Comparison of ENCODE assay signal across 8 cellular contexts in the genomic region with DNA sequence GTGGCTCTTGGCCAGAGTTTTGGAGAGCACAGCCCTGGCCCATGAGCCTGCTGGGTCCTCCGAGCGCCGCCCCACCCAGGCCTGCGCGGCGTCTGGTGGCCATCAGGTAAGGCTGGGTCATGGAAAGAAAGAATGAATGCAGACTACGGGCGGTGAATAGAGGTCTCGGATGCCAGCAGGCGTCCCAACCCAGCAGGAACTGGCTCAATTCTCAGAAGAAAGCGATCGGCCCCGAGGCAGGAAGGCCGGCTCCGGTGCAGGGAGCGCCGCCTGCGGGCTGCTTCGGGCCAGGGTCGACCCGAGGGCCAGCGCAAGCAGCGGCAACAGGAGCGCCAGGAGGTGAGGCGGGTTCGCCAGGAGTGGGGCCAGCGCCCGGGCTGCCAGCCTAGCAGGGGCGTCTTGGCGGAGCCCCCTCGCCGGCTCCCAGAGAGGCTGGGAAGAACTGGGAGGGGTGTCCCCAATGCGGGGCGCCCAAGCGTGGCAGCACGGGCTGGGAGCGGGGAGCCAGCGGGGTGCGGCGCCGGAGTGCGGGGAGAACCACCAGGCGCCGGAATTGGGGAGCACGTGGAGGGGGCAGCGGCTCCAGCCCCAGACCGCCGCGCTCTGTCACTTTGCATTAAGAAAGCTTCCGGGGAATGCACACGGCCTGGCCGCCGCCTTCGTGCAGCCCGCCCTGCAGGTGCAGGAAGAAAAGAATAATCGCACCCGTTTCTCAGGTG.
DNase-seq lines count a peak whose midpoint lies in the region; ATAC-seq and TF ChIP-seq lines count a peak whose summit lies in the region.

No MANE protein-coding gene starts in this region.

- peak; percentile 4 to 6 for DNase-seq in activated CD4-positive, alpha-beta T cell treated with anti-CD3 and anti-CD28 coated beads, Interleukin-2, amount 50 U/mL, for 48 hours
- DNase-seq in stimulated activated naive CD8-positive, alpha-beta T cell treated with anti-CD3 and anti-CD28 coated beads, Interleukin-15, amount 100 ng/mL, for 72 hours, result peak in 1 of 2 donors; percentile 2

- H3K9me3 ChIP-seq in BLaER1 treated with 17β-estradiol and CSF1 and Interleukin-3, amounts not matched to agents 10 nM and 100 nM (replicated peaks in 1 of 11), result peaks cover 16 to 41% (median 30%) of the 10 kb centered on the region in 11 experiments
- H3K9me3 ChIP-seq in HEK293 (ENCODE audit: control insufficient read depth, insufficient read depth, low read depth, low read length) (no peaks in the 10 kb centered on the region), iPS-15b (ENCODE audit: control insufficient read depth, insufficient read depth, low read length) (no peaks in the 10 kb centered on the region)

- peaks cover 33 to 45% (median 42%) of the 10 kb centered on the region in 11 experiments for H3K27me3 ChIP-seq in BLaER1 treated with 17β-estradiol and CSF1 and Interleukin-3, amounts not matched to agents 10 nM and 100 nM
- H3K27me3 ChIP-seq in iPS-15b (ENCODE audit: control insufficient read depth, insufficient read depth, low read length), result peaks cover 11% of the 10 kb centered on the region

- H3K36me3 ChIP-seq in BLaER1 treated with 17β-estradiol and CSF1 and Interleukin-3, amounts not matched to agents 10 nM and 100 nM, result no peaks in the 10 kb centered on the region; a peak in 1 of 22 replicates
- H3K36me3 ChIP-seq in HEK293 (ENCODE audit: control insufficient read depth in 2 of 2, insufficient read depth in 1 of 2, low read length in 2 of 2) (no peaks in the 10 kb centered on the region), iPS-15b (ENCODE audit: control insufficient read depth, insufficient read depth, low read length) (no peaks in the 10 kb centered on the region)

- H3K27me3 Mint-ChIP-seq in stimulated activated naive CD8-positive, alpha-beta T cell treated with anti-CD3 and anti-CD28 coated beads, Interleukin-15, amount 100 ng/mL, for 72 hours, result peaks cover 54% of the 10 kb centered on the region

- H3K27ac Mint-ChIP-seq in stimulated activated naive CD8-positive, alpha-beta T cell treated with anti-CD3 and anti-CD28 coated beads, Interleukin-15, amount 100 ng/mL, for 72 hours, result no peak overlapping the region

- TF ChIP-seq CTCF in HEK293 (tag by site-specific recombination; IDR thresholded peaks at IDR 0.05), result peak; percentile 86

- H3K4me1 ChIP-seq in BLaER1 treated with 17β-estradiol and CSF1 and Interleukin-3, amounts not matched to agents 10 nM and 100 nM, result peaks cover 0 to 8% (median 6%) of the 10 kb centered on the region in 10 experiments; a peak in 11 of 20 replicates
- H3K4me1 ChIP-seq in HEK293 (ENCODE audit: control insufficient read depth, insufficient read depth, low read length) (no peaks in the 10 kb centered on the region), iPS-15b (ENCODE audit: control insufficient read depth, insufficient read depth, low read length) (peaks cover 6% of the 10 kb centered on the region)

- peaks cover 7% of the 10 kb centered on the region for H3K4me1 Mint-ChIP-seq in stimulated activated naive CD8-positive, alpha-beta T cell treated with anti-CD3 and anti-CD28 coated beads, Interleukin-15, amount 100 ng/mL, for 72 hours

- H4K20me1 ChIP-seq in BLaER1 treated with 17β-estradiol and CSF1 and Interleukin-3, amounts not matched to agents 10 nM and 100 nM, result peaks cover 0 to 5% (median 0%) of the 10 kb centered on the region in 11 experiments; a peak in 1 of 22 replicates

- CTCF ChIA-PET in HEK293 (lab: Yijun Ruan, JAX), result interaction anchor here (0.7 to 1.1 kb wide), 3 partner anchors 9 to 29 kb away, joined by 3 to 5 read pairs (median 4); no protein-coding TSS in a partner anchor

- H3K4me3 Mint-ChIP-seq in stimulated activated naive CD8-positive, alpha-beta T cell treated with anti-CD3 and anti-CD28 coated beads, Interleukin-15, amount 100 ng/mL, for 72 hours, result peak overlapping the region; percentile 57 to 73

- H3K4me3 ChIP-seq in BLaER1 treated with 17β-estradiol and CSF1 and Interleukin-3, amounts not matched to agents 10 nM and 100 nM, result peak overlapping the region in 7 of 10 experiments; percentile 14 to 54 (median 34); a peak in 10 of 20 replicates
- H3K4me3 ChIP-seq in HEK293 (ENCODE audit: low read depth, low read length) (peak overlapping the region; percentile 22), iPS-15b (ENCODE audit: low read depth, low read length) (peak overlapping the region; percentile 50)

- peak overlapping the region; percentile 4 to 80 (median 47); a peak in 21 of 22 replicates for H3K4me2 ChIP-seq in BLaER1 treated with 17β-estradiol and CSF1 and Interleukin-3, amounts not matched to agents 10 nM and 100 nM

- H3K9ac ChIP-seq in BLaER1 treated with 17β-estradiol and CSF1 and Interleukin-3, amounts not matched to agents 10 nM and 100 nM, result no peak overlapping the region; a peak in 1 of 22 replicates
- H3K9ac ChIP-seq in iPS-15b (ENCODE audit: low read depth, low read length), result no peak overlapping the region

- no peak for ATAC-seq in stimulated activated naive CD8-positive, alpha-beta T cell treated with anti-CD3 and anti-CD28 coated beads, Interleukin-15, amount 100 ng/mL, for 72 hours
- ATAC-seq in GM21723 (IDR thresholded peaks at IDR 0.05; ENCODE audit: unreplicated experiment) (no peak), HG03095 (IDR thresholded peaks at IDR 0.05; ENCODE audit: unreplicated experiment) (no peak), GM18861 (IDR thresholded peaks at IDR 0.05; ENCODE audit: unreplicated experiment) (no peak)

- POLR2A ChIA-PET in HEK293 (lab: Yijun Ruan, JAX), result no interaction called here

- no peak overlapping the region for H3K27ac ChIP-seq in BLaER1 treated with 17β-estradiol and CSF1 and Interleukin-3, amounts not matched to agents 10 nM and 100 nM
- H3K27ac ChIP-seq in HEK293 (ENCODE audit: extremely low read depth, low read depth, low read length), result no peak overlapping the region; the same call in 1 of the 2 replicates

- H3K9me3 Mint-ChIP-seq in stimulated activated naive CD8-positive, alpha-beta T cell treated with anti-CD3 and anti-CD28 coated beads, Interleukin-15, amount 100 ng/mL, for 72 hours, result peaks cover 0 to 6% of the 10 kb centered on the region in 2 donors

TF ChIP-seq in HEK293, 187 proteins besides CTCF, POLR2A, EP300 and RAD21 (continues in another document):
- TF ChIP-seq, protein P1, sequence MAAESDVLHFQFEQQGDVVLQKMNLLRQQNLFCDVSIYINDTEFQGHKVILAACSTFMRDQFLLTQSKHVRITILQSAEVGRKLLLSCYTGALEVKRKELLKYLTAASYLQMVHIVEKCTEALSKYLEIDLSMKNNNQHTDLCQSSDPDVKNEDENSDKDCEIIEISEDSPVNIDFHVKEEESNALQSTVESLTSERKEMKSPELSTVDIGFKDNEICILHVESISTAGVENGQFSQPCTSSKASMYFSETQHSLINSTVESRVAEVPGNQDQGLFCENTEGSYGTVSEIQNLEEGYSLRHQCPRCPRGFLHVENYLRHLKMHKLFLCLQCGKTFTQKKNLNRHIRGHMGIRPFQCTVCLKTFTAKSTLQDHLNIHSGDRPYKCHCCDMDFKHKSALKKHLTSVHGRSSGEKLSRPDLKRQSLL (tag by site-specific recombination; IDR thresholded peaks at IDR 0.05), result no peak
- TF ChIP-seq ZFP3 (tag by site-specific recombination; IDR thresholded peaks at IDR 0.05; ENCODE audit: low read depth) (no peak), ZNF501 (tag by site-specific recombination; IDR thresholded peaks at IDR 0.05) (no peak), ZNF174 (tag by site-specific recombination; IDR thresholded peaks at IDR 0.05) (no peak), ZNF311 (tag by site-specific recombination; IDR thresholded peaks at IDR 0.05; ENCODE audit: borderline replicate concordance) (no peak), ZNF561 (tag by site-specific recombination; IDR thresholded peaks at IDR 0.05; ENCODE audit: borderline replicate concordance) (no peak; the same call in 1 of the 2 replicates), TCF7L2 (IDR thresholded peaks at IDR 0.05; ENCODE audit: borderline replicate concordance, low read depth, low read length) (no peak), SALL2 (tag by site-specific recombination; IDR thresholded peaks at IDR 0.05; ENCODE audit: borderline replicate concordance) (no peak), BCL11B (tag by site-specific recombination; IDR thresholded peaks at IDR 0.05; ENCODE audit: low read depth) (no peak), ZNF571 (tag by site-specific recombination; IDR thresholded peaks at IDR 0.05) (no peak)
- TF ChIP-seq, protein P2, sequence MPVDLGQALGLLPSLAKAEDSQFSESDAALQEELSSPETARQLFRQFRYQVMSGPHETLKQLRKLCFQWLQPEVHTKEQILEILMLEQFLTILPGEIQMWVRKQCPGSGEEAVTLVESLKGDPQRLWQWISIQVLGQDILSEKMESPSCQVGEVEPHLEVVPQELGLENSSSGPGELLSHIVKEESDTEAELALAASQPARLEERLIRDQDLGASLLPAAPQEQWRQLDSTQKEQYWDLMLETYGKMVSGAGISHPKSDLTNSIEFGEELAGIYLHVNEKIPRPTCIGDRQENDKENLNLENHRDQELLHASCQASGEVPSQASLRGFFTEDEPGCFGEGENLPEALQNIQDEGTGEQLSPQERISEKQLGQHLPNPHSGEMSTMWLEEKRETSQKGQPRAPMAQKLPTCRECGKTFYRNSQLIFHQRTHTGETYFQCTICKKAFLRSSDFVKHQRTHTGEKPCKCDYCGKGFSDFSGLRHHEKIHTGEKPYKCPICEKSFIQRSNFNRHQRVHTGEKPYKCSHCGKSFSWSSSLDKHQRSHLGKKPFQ (tag by site-specific recombination; IDR thresholded peaks at IDR 0.05), result no peak
- TF ChIP-seq, protein P3, sequence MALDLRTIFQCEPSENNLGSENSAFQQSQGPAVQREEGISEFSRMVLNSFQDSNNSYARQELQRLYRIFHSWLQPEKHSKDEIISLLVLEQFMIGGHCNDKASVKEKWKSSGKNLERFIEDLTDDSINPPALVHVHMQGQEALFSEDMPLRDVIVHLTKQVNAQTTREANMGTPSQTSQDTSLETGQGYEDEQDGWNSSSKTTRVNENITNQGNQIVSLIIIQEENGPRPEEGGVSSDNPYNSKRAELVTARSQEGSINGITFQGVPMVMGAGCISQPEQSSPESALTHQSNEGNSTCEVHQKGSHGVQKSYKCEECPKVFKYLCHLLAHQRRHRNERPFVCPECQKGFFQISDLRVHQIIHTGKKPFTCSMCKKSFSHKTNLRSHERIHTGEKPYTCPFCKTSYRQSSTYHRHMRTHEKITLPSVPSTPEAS (tag by site-specific recombination; IDR thresholded peaks at IDR 0.05), result peak; percentile 12; the same call in 1 of the 2 replicates
